Comparison of ENCODE assay signal across 11 cellular contexts in genomic region chr4:38873290-38873949, GRCh38. TPM values are rescaled to one million over a fixed set of nuclear protein-coding genes. Genes with fewer than 3 reads are reported as not detected.
DNase-seq lines count a peak whose midpoint lies in the region; ATAC-seq and TF ChIP-seq lines count a peak whose summit lies in the region.
"Had no signal": no experiment of that assay in that cellular context is flagged by ENCODE, and none has a peak within 500 bp of the region (broad histone marks: within the 10 kb centered on the region; RNA-seq: fewer than 3 reads in every experiment).

No MANE protein-coding gene starts in this region.

- H3K9me3 Mint-ChIP-seq in activated CD8-positive, alpha-beta T cell treated with anti-CD3 and anti-CD28 coated beads for 36 hours, result no peaks in the 10 kb centered on the region
- H3K9me3 Mint-ChIP-seq in activated CD8-positive, alpha-beta T cell treated with anti-CD3 and anti-CD28 coated beads, Interleukin-2, amount 10 ng/mL, durations not matched to agents 7 days and 5 days (ENCODE audit: insufficient read depth), result no peaks in the 10 kb centered on the region
- H3K9me3 Mint-ChIP-seq in activated B cell treated with CpG ODN at 0.5 μM for 24 hours, result no peaks in the 10 kb centered on the region
- no peaks in the 10 kb centered on the region for H3K9me3 Mint-ChIP-seq in activated T-cell treated with anti-CD3 and anti-CD28 coated beads, Interleukin-2, amount 50 U/mL, for 24 hours
- H3K9me3 Mint-ChIP-seq in Calu3 (ENCODE audit: low read depth, unreplicated experiment), result no peaks in the 10 kb centered on the region

- no TSS peak for BruUV-seq in Calu3 (replicated peaks; lab: Mats Ljungman, UMichigan)

- peaks cover 14% of the 10 kb centered on the region for H3K27me3 Mint-ChIP-seq in activated CD8-positive, alpha-beta T cell treated with anti-CD3 and anti-CD28 coated beads for 36 hours
- peaks cover 38% of the 10 kb centered on the region for H3K27me3 Mint-ChIP-seq in activated CD8-positive, alpha-beta T cell treated with anti-CD3 and anti-CD28 coated beads, Interleukin-2, amount 10 ng/mL, durations not matched to agents 7 days and 5 days (ENCODE audit: low read depth)
- no peaks in the 10 kb centered on the region for H3K27me3 Mint-ChIP-seq in activated B cell treated with CpG ODN at 0.5 μM for 24 hours
- H3K27me3 Mint-ChIP-seq in activated T-cell treated with anti-CD3 and anti-CD28 coated beads, Interleukin-2, amount 50 U/mL, for 24 hours, result peaks cover 12% of the 10 kb centered on the region
- H3K27me3 Mint-ChIP-seq in Calu3 (ENCODE audit: unreplicated experiment), result no peaks in the 10 kb centered on the region

- DNase-seq in activated CD8-positive, alpha-beta T cell treated with anti-CD3 and anti-CD28 coated beads for 36 hours, result no peak
- DNase-seq in activated CD8-positive, alpha-beta T cell treated with anti-CD3 and anti-CD28 coated beads, Interleukin-2, amount 10 ng/mL, durations not matched to agents 7 days and 5 days, result no peak
- DNase-seq in activated B cell treated with CpG ODN at 0.5 μM for 24 hours, result no peak
- no peak for DNase-seq in mucosa of descending colon
- no peak for DNase-seq in AG08395 (ENCODE audit: low spot score)
- no peak for DNase-seq in activated T-cell treated with anti-CD3 and anti-CD28 coated beads, Interleukin-2, amount 50 U/mL, for 24 hours
- DNase-seq in Calu3, result no peak
- DNase-seq: DMS79, NCI-H1105 treated with DMSO at 0.1 percent for 48 hours had no signal

- intact Hi-C loops in activated CD8-positive, alpha-beta T cell treated with anti-CD3 and anti-CD28 coated beads for 36 hours (cut with micrococcal nuclease), result no loop called here
- intact Hi-C loops in activated B cell treated with CpG ODN at 0.5 μM for 24 hours (cut with micrococcal nuclease), result no loop called here
- intact Hi-C loops in mucosa of descending colon (cut with DNase I, micrococcal nuclease), result no loop called here
- intact Hi-C loops in Calu3 (cut with micrococcal nuclease; ENCODE audit: unreplicated experiment), result no loop called here

- H3K4me3 ChIP-seq in mucosa of descending colon (no peak overlapping the region), urinary bladder (ENCODE audit: low read depth, low read length) (no peak overlapping the region)

- H3K36me3 ChIP-seq in mucosa of descending colon (ENCODE audit: low read depth) (no peaks in the 10 kb centered on the region), urinary bladder (ENCODE audit: insufficient read depth) (no peaks in the 10 kb centered on the region)

- POLR2A ChIA-PET in activated CD8-positive, alpha-beta T cell treated with anti-CD3 and anti-CD28 coated beads for 36 hours (lab: Charles Lee), result interaction anchor here (0.9 kb wide), 1 partner anchor 13 kb away, joined by 3 read pairs; no protein-coding TSS in a partner anchor
- POLR2A ChIA-PET in activated CD8-positive, alpha-beta T cell treated with anti-CD3 and anti-CD28 coated beads, Interleukin-2, amount 10 ng/mL, durations not matched to agents 7 days and 5 days (lab: Charles Lee), result no interaction called here
- POLR2A ChIA-PET in activated B cell treated with CpG ODN at 0.5 μM for 24 hours (lab: Charles Lee), result no interaction called here

- TF ChIP-seq CTCF in activated CD8-positive, alpha-beta T cell treated with anti-CD3 and anti-CD28 coated beads for 36 hours (IDR thresholded peaks at IDR 0.05), result peak; percentile 24
- TF ChIP-seq CTCF in activated B cell treated with CpG ODN at 0.5 μM for 24 hours (IDR thresholded peaks at IDR 0.05) (no peak), mucosa of descending colon (IDR thresholded peaks at IDR 0.05) (no peak), Calu3 (IDR thresholded peaks at IDR 0.05; ENCODE audit: unreplicated experiment) (no peak)

- no peak overlapping the region for H3K4me3 Mint-ChIP-seq in activated CD8-positive, alpha-beta T cell treated with anti-CD3 and anti-CD28 coated beads for 36 hours
- H3K4me3 Mint-ChIP-seq in activated CD8-positive, alpha-beta T cell treated with anti-CD3 and anti-CD28 coated beads, Interleukin-2, amount 10 ng/mL, durations not matched to agents 7 days and 5 days, result no peak overlapping the region
- H3K4me3 Mint-ChIP-seq in activated B cell treated with CpG ODN at 0.5 μM for 24 hours, result no peak overlapping the region
- H3K4me3 Mint-ChIP-seq in activated T-cell treated with anti-CD3 and anti-CD28 coated beads, Interleukin-2, amount 50 U/mL, for 24 hours, result no peak overlapping the region
- no peak overlapping the region for H3K4me3 Mint-ChIP-seq in Calu3 (ENCODE audit: low read depth, unreplicated experiment)

- no peaks in the 10 kb centered on the region for H3K36me3 Mint-ChIP-seq in activated CD8-positive, alpha-beta T cell treated with anti-CD3 and anti-CD28 coated beads for 36 hours (ENCODE audit: low read depth)
- H3K36me3 Mint-ChIP-seq in activated CD8-positive, alpha-beta T cell treated with anti-CD3 and anti-CD28 coated beads, Interleukin-2, amount 10 ng/mL, durations not matched to agents 7 days and 5 days (ENCODE audit: low read depth), result no peaks in the 10 kb centered on the region
- no peaks in the 10 kb centered on the region for H3K36me3 Mint-ChIP-seq in activated B cell treated with CpG ODN at 0.5 μM for 24 hours (ENCODE audit: low read depth)
- no peaks in the 10 kb centered on the region for H3K36me3 Mint-ChIP-seq in activated T-cell treated with anti-CD3 and anti-CD28 coated beads, Interleukin-2, amount 50 U/mL, for 24 hours (ENCODE audit: low read depth)
- H3K36me3 Mint-ChIP-seq in Calu3 (ENCODE audit: insufficient read depth, unreplicated experiment), result peaks cover 9% of the 10 kb centered on the region

- 55% methylated on average over 5 of the region's 5 CpGs for WGBS in urinary bladder

- CTCF ChIA-PET in activated CD8-positive, alpha-beta T cell treated with anti-CD3 and anti-CD28 coated beads for 36 hours (lab: Charles Lee), result interaction anchor here (1.0 to 5.4 kb wide), 6 partner anchors 9 to 262 kb away, joined by 3 to 47 read pairs (median 6); no protein-coding TSS in a partner anchor
- CTCF ChIA-PET in activated CD8-positive, alpha-beta T cell treated with anti-CD3 and anti-CD28 coated beads, Interleukin-2, amount 10 ng/mL, durations not matched to agents 7 days and 5 days (lab: Charles Lee), result interaction anchor here (0.8 to 6.0 kb wide), 4 partner anchors 12 to 114 kb away, joined by 4 to 38 read pairs (median 6); partner anchors contain the start of gene TLR1
- CTCF ChIA-PET in activated B cell treated with CpG ODN at 0.5 μM for 24 hours (lab: Charles Lee) (interaction anchor here (0.6 to 2.5 kb wide), 5 partner anchors 13 to 262 kb away, joined by 3 to 14 read pairs (median 3); partner anchors contain the start of gene TLR10), Calu3 (lab: Charles Lee) (interaction anchor here (1.1 kb wide), 1 partner anchor 20 kb away, joined by 4 read pairs; no protein-coding TSS in a partner anchor)

- no peak for ATAC-seq in activated CD8-positive, alpha-beta T cell treated with anti-CD3 and anti-CD28 coated beads for 36 hours
- ATAC-seq in activated CD8-positive, alpha-beta T cell treated with anti-CD3 and anti-CD28 coated beads, Interleukin-2, amount 10 ng/mL, durations not matched to agents 7 days and 5 days, result no peak
- ATAC-seq in activated B cell treated with CpG ODN at 0.5 μM for 24 hours (ENCODE audit: low read depth), result peak; percentile 37
- ATAC-seq in mucosa of descending colon, result peak; percentile 23

- peaks cover 2% of the 10 kb centered on the region for H3K4me1 Mint-ChIP-seq in activated CD8-positive, alpha-beta T cell treated with anti-CD3 and anti-CD28 coated beads for 36 hours (ENCODE audit: low read depth)
- peaks cover 19% of the 10 kb centered on the region for H3K4me1 Mint-ChIP-seq in activated CD8-positive, alpha-beta T cell treated with anti-CD3 and anti-CD28 coated beads, Interleukin-2, amount 10 ng/mL, durations not matched to agents 7 days and 5 days (ENCODE audit: low read depth)
- peaks cover 7% of the 10 kb centered on the region for H3K4me1 Mint-ChIP-seq in activated B cell treated with CpG ODN at 0.5 μM for 24 hours
- peaks cover 3% of the 10 kb centered on the region for H3K4me1 Mint-ChIP-seq in activated T-cell treated with anti-CD3 and anti-CD28 coated beads, Interleukin-2, amount 50 U/mL, for 24 hours (ENCODE audit: low read depth)
- H3K4me1 Mint-ChIP-seq in Calu3 (ENCODE audit: low read depth, unreplicated experiment), result peaks cover 21% of the 10 kb centered on the region

- H3K4me1 ChIP-seq in mucosa of descending colon (ENCODE audit: low read depth) (peaks cover 21% of the 10 kb centered on the region), urinary bladder (ENCODE audit: insufficient read depth) (peaks cover 2% of the 10 kb centered on the region)

- no peaks in the 10 kb centered on the region for H3K9me3 ChIP-seq in mucosa of descending colon

- H3K27ac Mint-ChIP-seq in activated CD8-positive, alpha-beta T cell treated with anti-CD3 and anti-CD28 coated beads for 36 hours, result no peak overlapping the region
- H3K27ac Mint-ChIP-seq in activated CD8-positive, alpha-beta T cell treated with anti-CD3 and anti-CD28 coated beads, Interleukin-2, amount 10 ng/mL, durations not matched to agents 7 days and 5 days, result no peak overlapping the region
- H3K27ac Mint-ChIP-seq in activated B cell treated with CpG ODN at 0.5 μM for 24 hours, result no peak overlapping the region
- H3K27ac Mint-ChIP-seq in activated T-cell treated with anti-CD3 and anti-CD28 coated beads, Interleukin-2, amount 50 U/mL, for 24 hours, result no peak overlapping the region
- H3K27ac Mint-ChIP-seq in Calu3 (ENCODE audit: unreplicated experiment), result no peak overlapping the region

- H3K27ac ChIP-seq in urinary bladder (ENCODE audit: low read depth), result peak overlapping the region; percentile 52

RNA-seq across cellular contexts. Expression of gene FAM114A1, which starts 5.8 kb away (rescaled TPM):
- total RNA-seq in activated CD8-positive, alpha-beta T cell treated with anti-CD3 and anti-CD28 coated beads for 36 hours, result under 1 TPM; 0.16 to 0.20 TPM
- total RNA-seq in activated CD8-positive, alpha-beta T cell treated with anti-CD3 and anti-CD28 coated beads, Interleukin-2, amount 10 ng/mL, durations not matched to agents 7 days and 5 days, result under 1 TPM; 0.50 to 0.60 TPM
- total RNA-seq in activated B cell treated with CpG ODN at 0.5 μM for 24 hours (3.3 and 4.5 TPM in 2 replicates), mucosa of descending colon (10 to 100 TPM; 59.1 to 94.7 (median 62.5) TPM), urinary bladder (186 TPM), Calu3 (2022) (18.5 and 22.1 TPM in 2 replicates)
- polyA plus RNA-seq in urinary bladder, result 65.8 TPM
- total RNA-seq: activated CD8-positive, alpha-beta memory T cell treated with anti-CD3 and anti-CD28 coated beads for 36 hours had no signal

RNA-seq across cellular contexts. Expression of gene TLR6, which starts 16.8 kb away (rescaled TPM):
- total RNA-seq in activated CD8-positive, alpha-beta T cell treated with anti-CD3 and anti-CD28 coated beads for 36 hours, result 1 to 10 TPM; 1.6 to 2.0 TPM
- 1 to 10 TPM; 3.1 to 3.2 TPM for total RNA-seq in activated CD8-positive, alpha-beta T cell treated with anti-CD3 and anti-CD28 coated beads, Interleukin-2, amount 10 ng/mL, durations not matched to agents 7 days and 5 days
- total RNA-seq in activated B cell treated with CpG ODN at 0.5 μM for 24 hours (59.1 and 64.7 TPM in 2 replicates), mucosa of descending colon (1 to 10 TPM; 1.3 to 3.6 (median 2.3) TPM), urinary bladder (8.8 TPM), Calu3 (2022) (0.68 and 0.73 TPM in 2 replicates)
- 0.58 TPM for polyA plus RNA-seq in urinary bladder

Comparison
In these comparisons a context has a peak if more than half of its experiments do, and no peak if none do; other contexts are left out.
1. ATAC-seq: peak in activated B cell treated with CpG ODN at 0.5 μM for 24 hours (single experiment) and mucosa of descending colon (single experiment); none in activated CD8-positive, alpha-beta T cell treated with anti-CD3 and anti-CD28 coated beads for 36 hours (single experiment) and activated CD8-positive, alpha-beta T cell treated with anti-CD3 and anti-CD28 coated beads, Interleukin-2, amount 10 ng/mL, durations not matched to agents 7 days and 5 days (single experiment).